In the genomic region with DNA sequence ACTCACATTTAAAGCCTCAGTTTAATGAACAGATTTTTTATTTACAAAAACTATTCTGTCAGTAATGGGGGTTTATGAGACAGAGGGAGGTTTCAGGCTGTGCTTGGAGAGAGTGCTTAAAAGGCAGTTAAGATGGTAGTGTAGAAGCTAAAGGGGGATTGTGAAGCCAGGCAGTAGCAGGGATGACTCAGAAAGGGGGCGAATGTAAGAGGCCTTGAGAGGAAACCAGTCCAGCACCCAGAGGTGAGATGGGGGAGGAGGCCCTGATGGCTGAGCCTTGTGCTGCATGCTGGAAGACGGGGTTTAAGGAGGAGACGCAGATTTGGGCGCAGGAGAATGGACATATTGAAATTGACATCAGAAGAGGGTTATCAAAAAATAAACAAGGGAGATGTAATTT, we compare ENCODE assay signal across 1 cellular context.
TF ChIP-seq lines count a peak whose summit lies in the region.

No MANE protein-coding gene starts in this region.

TF ChIP-seq in endothelial cell of umbilical vein, 7 proteins besides CTCF, POLR2A, EP300 and RAD21:
- TF ChIP-seq, protein P1, sequence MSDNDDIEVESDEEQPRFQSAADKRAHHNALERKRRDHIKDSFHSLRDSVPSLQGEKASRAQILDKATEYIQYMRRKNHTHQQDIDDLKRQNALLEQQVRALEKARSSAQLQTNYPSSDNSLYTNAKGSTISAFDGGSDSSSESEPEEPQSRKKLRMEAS (IDR thresholded peaks at IDR 0.05; ENCODE audit: insufficient read depth, insufficient read length): no peak
- TF ChIP-seq FOS (IDR thresholded peaks at IDR 0.05; ENCODE audit: borderline replicate concordance, insufficient read depth, low read length) (peak; percentile 53), EZH2 (IDR thresholded peaks at IDR 0.05; ENCODE audit: borderline replicate concordance, low read depth, low read length, severe bottlenecking) (no peak)
